In the genomic region with DNA sequence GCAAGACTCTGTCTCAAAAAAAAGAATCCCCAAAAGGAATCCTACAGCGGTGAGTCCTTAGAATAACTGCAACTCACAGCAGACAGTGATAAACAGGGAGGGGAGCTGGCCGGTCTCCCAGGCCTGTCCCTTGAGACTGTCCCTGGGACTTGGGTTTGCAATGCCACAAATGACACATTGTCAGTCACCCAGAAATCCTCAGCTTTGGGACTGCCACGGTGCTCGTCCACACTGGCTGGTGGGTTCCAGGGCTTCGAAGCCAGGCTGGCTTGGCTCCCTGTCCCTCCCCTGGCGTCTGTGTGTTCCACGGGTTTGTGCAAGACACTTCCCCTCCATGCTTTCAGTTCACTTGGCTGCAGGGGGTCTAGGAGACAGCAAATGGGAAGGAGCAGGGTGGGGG, we compare ENCODE assay signal across 22 cellular contexts.
DNase-seq lines count a peak whose midpoint lies in the region; TF ChIP-seq lines count a peak whose summit lies in the region.
"Had no signal": no experiment of that assay in that cellular context is flagged by ENCODE, and none has a peak within 500 bp of the region (broad histone marks: within the 10 kb centered on the region; RNA-seq: fewer than 3 reads in every experiment).

No MANE protein-coding gene starts in this region.

- 86 to 90% methylated on average over 5 to 7 of the region's 7 CpGs for WGBS in endodermal cell (ENCODE audit: insufficient coverage in 1 of 2, insufficient read length in 1 of 2), 2 experiments

- no peak overlapping the region for H3K27ac Mint-ChIP-seq in endodermal cell
- H3K27ac Mint-ChIP-seq: naive thymus-derived CD4-positive, alpha-beta T cell; stimulated activated naive CD8-positive, alpha-beta T cell treated with anti-CD3 and anti-CD28 coated beads, Interleukin-15, Interleukin-2, amounts not matched to agents 100 ng/mL and 50 ng/mL, for 24 hours had no signal

- H3K36me3 ChIP-seq in BLaER1, result no peaks in the 10 kb centered on the region
- no peaks in the 10 kb centered on the region for H3K36me3 ChIP-seq in endodermal cell (ENCODE audit: control insufficient read depth, insufficient read depth, low read length)
- H3K36me3 ChIP-seq in SJCRH30, result no peaks in the 10 kb centered on the region
- H3K36me3 ChIP-seq: ascending aorta, esophagus squamous epithelium, gastroesophageal sphincter had no signal

- H3K4me1 ChIP-seq in BLaER1 (peaks cover 39% of the 10 kb centered on the region), endodermal cell (ENCODE audit: control insufficient read depth, insufficient read depth, low read length) (no peaks in the 10 kb centered on the region), SJCRH30 (no peaks in the 10 kb centered on the region)
- H3K4me1 ChIP-seq: ascending aorta, esophagus squamous epithelium, gastroesophageal sphincter had no signal

- H3K27ac ChIP-seq in BLaER1 (no peak overlapping the region), endodermal cell (ENCODE audit: low read depth, low read length) (no peak overlapping the region), SJCRH30 (no peak overlapping the region)
- H3K27ac ChIP-seq: ascending aorta, esophagus squamous epithelium, gastroesophageal sphincter, KMS-11 had no signal

- peaks cover 2% of the 10 kb centered on the region for H3K27me3 Mint-ChIP-seq in endodermal cell (ENCODE audit: insufficient read depth)
- H3K27me3 Mint-ChIP-seq: stimulated activated naive CD8-positive, alpha-beta T cell treated with anti-CD3 and anti-CD28 coated beads, Interleukin-15, Interleukin-2, amounts not matched to agents 100 ng/mL and 50 ng/mL, for 24 hours had no signal

- H3K4me2 ChIP-seq in BLaER1, result 0 out of 2 replicates have a peak overlapping the region, but pooled peaks have one; percentile 8
- H3K4me2 ChIP-seq: KMS-11 had no signal

- intact Hi-C loops in posterior vena cava (cut with DNase I), result no loop called here

- no peak overlapping the region for H3K4me3 Mint-ChIP-seq in endodermal cell
- H3K4me3 Mint-ChIP-seq: central memory CD8-positive, alpha-beta T cell; naive thymus-derived CD4-positive, alpha-beta T cell; stimulated activated naive CD8-positive, alpha-beta T cell treated with anti-CD3 and anti-CD28 coated beads, Interleukin-15, Interleukin-2, amounts not matched to agents 100 ng/mL and 50 ng/mL, for 24 hours had no signal

- no peaks in the 10 kb centered on the region for H3K4me1 Mint-ChIP-seq in endodermal cell
- H3K4me1 Mint-ChIP-seq: naive thymus-derived CD4-positive, alpha-beta T cell had no signal

- H3K9ac ChIP-seq in BLaER1 (no peak overlapping the region), endodermal cell (ENCODE audit: extremely low read depth, low read length, poor library complexity, severe bottlenecking) (no peak overlapping the region)
- H3K9ac ChIP-seq: KMS-11 had no signal

- H3K36me3 Mint-ChIP-seq in endodermal cell (ENCODE audit: low read depth), result no peaks in the 10 kb centered on the region
- H3K36me3 Mint-ChIP-seq: naive thymus-derived CD4-positive, alpha-beta T cell had no signal

- H3K27me3 ChIP-seq in BLaER1, result no peaks in the 10 kb centered on the region
- H3K27me3 ChIP-seq in endodermal cell (ENCODE audit: control insufficient read depth, insufficient read depth, low read length, poor library complexity, severe bottlenecking), result no peaks in the 10 kb centered on the region
- H3K27me3 ChIP-seq in SJCRH30, result no peaks in the 10 kb centered on the region
- H3K27me3 ChIP-seq: ascending aorta had no signal

- H3K9me3 ChIP-seq in BLaER1 (no peaks in the 10 kb centered on the region), endodermal cell (ENCODE audit: control insufficient read depth, low read length) (no peaks in the 10 kb centered on the region), SJCRH30 (replicated peaks) (no peaks in the 10 kb centered on the region)
- H3K9me3 ChIP-seq: ascending aorta, esophagus squamous epithelium, gastroesophageal sphincter had no signal

- DNase-seq in D341Med (ENCODE audit: low spot score), result peak; percentile 31
- peak; percentile 40 for DNase-seq in endodermal cell
- DNase-seq in posterior vena cava (ENCODE audit: low spot score), result peak; percentile 14
- no peak for DNase-seq in NK-92 treated with Interleukin-12 subunit alpha and Interleukin-12 subunit beta, amount 100 ng/mL, for 24 hours (lab: John Stamatoyannopoulos, UW)
- DNase-seq in SJCRH30, result no peak
- DNase-seq in NCI-H146 treated with DMSO at 0.1 percent for 48 hours (lab: John Stamatoyannopoulos, UW; ENCODE audit: unreplicated experiment), result no peak
- DNase-seq: activated naive CD4-positive, alpha-beta T cell treated with Interleukin-2 at 50 U/mL for 16 hours; effector CD8-positive, alpha-beta T cell; esophagus squamous epithelium; kidney glomerular epithelial cell; mesenchymal stem cell; NCI-H1048; NCI-H510A; stimulated activated CD4-positive, alpha-beta T cell treated with anti-CD3 and anti-CD28 coated beads, Interleukin-2, amount 100 ng/mL, for 48 hours; trophoblast cell had no signal

- no peak for TF ChIP-seq CTCF in endodermal cell (conservative IDR thresholded peaks at IDR 0.05)

- H4K20me1 ChIP-seq in BLaER1, result no peaks in the 10 kb centered on the region

- H3K4me3 ChIP-seq in BLaER1 (no peak overlapping the region), endodermal cell (ENCODE audit: low read length) (no peak overlapping the region), SJCRH30 (no peak overlapping the region)
- H3K4me3 ChIP-seq: ascending aorta, esophagus squamous epithelium, gastroesophageal sphincter had no signal

- H3K9me3 Mint-ChIP-seq in endodermal cell, result no peaks in the 10 kb centered on the region
- H3K9me3 Mint-ChIP-seq: central memory CD8-positive, alpha-beta T cell; stimulated activated naive CD8-positive, alpha-beta T cell treated with anti-CD3 and anti-CD28 coated beads, Interleukin-15, Interleukin-2, amounts not matched to agents 100 ng/mL and 50 ng/mL, for 24 hours had no signal

Comparison
In these comparisons a context has a peak if more than half of its experiments do, and no peak if none do; other contexts are left out.
1. DNase-seq: peak in D341Med (single experiment), endodermal cell (single experiment) and posterior vena cava (single experiment); none in NK-92 treated with Interleukin-12 subunit alpha and Interleukin-12 subunit beta, amount 100 ng/mL, for 24 hours (single experiment), SJCRH30 (0 of 2) and NCI-H146 treated with DMSO at 0.1 percent for 48 hours (single experiment).